In the genomic region with DNA sequence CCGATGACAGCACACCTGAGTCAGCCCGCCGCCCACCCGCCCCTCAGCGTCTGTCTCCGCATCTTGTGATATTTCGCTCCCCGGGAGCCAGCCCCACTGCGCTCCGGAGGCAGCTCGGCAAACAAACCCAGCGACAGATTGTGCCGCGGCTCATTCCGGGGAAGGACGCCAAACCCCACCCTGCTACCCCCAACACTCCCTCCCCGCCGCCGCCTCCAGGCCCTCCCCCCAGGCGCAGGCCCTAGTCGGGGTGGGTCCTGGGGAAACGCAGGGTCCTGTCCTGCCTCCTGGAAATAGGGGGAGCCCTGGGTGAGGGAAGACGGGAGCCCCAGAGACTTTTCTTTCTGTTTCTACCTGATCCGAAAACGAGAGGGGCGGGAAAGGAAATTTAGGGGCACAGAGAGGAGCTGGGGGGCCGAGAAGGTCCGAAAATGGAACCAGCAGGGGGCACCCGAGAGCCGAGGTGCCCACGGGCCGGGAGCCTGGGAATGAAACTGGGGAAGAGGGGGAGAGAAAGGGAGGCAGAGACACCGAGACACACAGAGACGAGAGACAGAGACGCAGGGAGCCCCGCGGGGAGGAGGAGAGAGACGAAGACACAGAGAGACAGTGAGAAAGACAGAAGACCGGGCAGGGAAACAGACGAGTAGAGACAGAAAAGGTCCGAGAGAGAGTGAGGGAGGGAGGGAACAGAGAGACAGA, we compare ENCODE assay signal across 8 cellular contexts.
DNase-seq lines count a peak whose midpoint lies in the region; ATAC-seq lines count a peak whose summit lies in the region.

No MANE protein-coding gene starts in this region.

- no peak overlapping the region for H3K27ac ChIP-seq in iPS-18a (ENCODE audit: low read length)
- peak overlapping the region in 3 of 21 experiments; percentile 6 to 50 (median 15) for H3K27ac ChIP-seq in skin epidermis

- H3K27me3 ChIP-seq in adipocyte (replicated peaks; ENCODE audit: control insufficient read depth, insufficient read depth, low read length), result peaks cover 10% of the 10 kb centered on the region
- peaks cover 60% of the 10 kb centered on the region for H3K27me3 ChIP-seq in iPS-18a (ENCODE audit: control insufficient read depth, insufficient read depth, low read length)

- H3K4me1 ChIP-seq in adipocyte (ENCODE audit: control insufficient read depth, insufficient read depth, low read length), result peaks cover 13% of the 10 kb centered on the region
- peaks cover 19% of the 10 kb centered on the region for H3K4me1 ChIP-seq in iPS-18a (ENCODE audit: control insufficient read depth, low read depth, low read length)

- H3K9ac ChIP-seq in adipocyte (ENCODE audit: low read length) (peak overlapping the region; percentile 26), iPS-18a (ENCODE audit: low read length) (no peak overlapping the region)

- DNase-seq in AG08395 (ENCODE audit: low spot score), result peak; percentile 56
- peak; percentile 32 for DNase-seq in RKO (ENCODE audit: low spot score)
- DNase-seq in adipocyte (ENCODE audit: low read depth), result peak; percentile 71

- peak overlapping the region; percentile 72 for H3K4me3 ChIP-seq in adipocyte (ENCODE audit: low read length)
- H3K4me3 ChIP-seq in iPS-18a (ENCODE audit: low read length), result peak overlapping the region; percentile 53
- peak overlapping the region; percentile 3 to 50 (median 34) for H3K4me3 ChIP-seq in skin epidermis

- H3K36me3 ChIP-seq in adipocyte (ENCODE audit: control insufficient read depth, insufficient read depth, low read length, severe bottlenecking) (no peaks in the 10 kb centered on the region), iPS-18a (ENCODE audit: control insufficient read depth, low read depth, low read length) (no peaks in the 10 kb centered on the region)

- H3K9me3 ChIP-seq in adipocyte (ENCODE audit: control insufficient read depth, low read length), result no peaks in the 10 kb centered on the region
- H3K9me3 ChIP-seq in iPS-18a (ENCODE audit: control insufficient read depth, low read depth, low read length), result no peaks in the 10 kb centered on the region

- ATAC-seq in GM19463 (IDR thresholded peaks at IDR 0.05; ENCODE audit: unreplicated experiment) (peak; percentile 16), GM21515 (IDR thresholded peaks at IDR 0.05; ENCODE audit: unreplicated experiment) (no peak), HG03342 (IDR thresholded peaks at IDR 0.05; ENCODE audit: unreplicated experiment) (no peak)
